ENCODE assay signal across 2 cellular contexts in genomic region chr4:13635281-13635799, GRCh38.
TF ChIP-seq lines count a peak whose summit lies in the region.

No MANE protein-coding gene starts in this region.

TF ChIP-seq in HepG2, 621 proteins besides CTCF, POLR2A, EP300 and RAD21:
- TF ChIP-seq PRDM10 (CRISPR knock-in tag; IDR thresholded peaks at IDR 0.05; ENCODE audit: low read depth) (no peak), TFE3 (CRISPR knock-in tag; IDR thresholded peaks at IDR 0.05) (no peak), CBX5 (CRISPR knock-in tag; IDR thresholded peaks at IDR 0.05; ENCODE audit: borderline replicate concordance) (no peak), GMEB2 (CRISPR knock-in tag; IDR thresholded peaks at IDR 0.05; ENCODE audit: low read depth) (no peak), ZSCAN22 (CRISPR knock-in tag; IDR thresholded peaks at IDR 0.05) (no peak), KLF6 (CRISPR knock-in tag; IDR thresholded peaks at IDR 0.05) (no peak), IRF2 (CRISPR knock-in tag; IDR thresholded peaks at IDR 0.05) (no peak), ZBTB49 (CRISPR knock-in tag; IDR thresholded peaks at IDR 0.05; ENCODE audit: borderline replicate concordance) (no peak), SSRP1 (CRISPR knock-in tag; IDR thresholded peaks at IDR 0.05) (no peak), MAFK (conservative IDR thresholded peaks at IDR 0.05 in 1 of 2, IDR thresholded peaks at IDR 0.05 in 1 of 2; ENCODE audit: low read length in 2 of 2) (peak; percentile 18 to 69; a peak in 3 of 4 replicates), MAFF (IDR thresholded peaks at IDR 0.05; ENCODE audit: low read depth, low read length) (peak; percentile 50; the same call in 1 of the 2 replicates)
TF ChIP-seq in HepG2: peak in this region for 2.

TF ChIP-seq in SK-N-SH, 30 proteins besides CTCF, POLR2A, EP300 and RAD21:
- TF ChIP-seq TCF12 (IDR thresholded peaks at IDR 0.05): no peak
- TF ChIP-seq NFIC (IDR thresholded peaks at IDR 0.05; ENCODE audit: borderline replicate concordance): peak; percentile 33; the same call in 1 of the 2 replicates
- TF ChIP-seq REST (IDR thresholded peaks at IDR 0.05; ENCODE audit: low read depth, low read length): no peak
- no peak for TF ChIP-seq GABPA (IDR thresholded peaks at IDR 0.05; ENCODE audit: low read depth)
- TF ChIP-seq FOSL2 (IDR thresholded peaks at IDR 0.05; ENCODE audit: borderline replicate concordance, low read depth): no peak
- TF ChIP-seq TAF1 (IDR thresholded peaks at IDR 0.05; ENCODE audit: borderline replicate concordance, low read depth, low read length): no peak
